8 cellular contexts compared by ENCODE assay signal in genomic region chr10:113589225-113589770, GRCh38. TPM values are rescaled to one million over a fixed set of nuclear protein-coding genes. Genes with fewer than 3 reads are reported as not detected.
"Had no signal": no experiment of that assay in that cellular context is flagged by ENCODE, and none has a peak within 500 bp of the region (broad histone marks: within the 10 kb centered on the region; RNA-seq: fewer than 3 reads in every experiment).

No MANE protein-coding gene starts in this region.

- H3K9me3 Mint-ChIP-seq: GM23338, H9 had no signal

- ATAC-seq: GM23338, K562 had no signal

- H3K27ac Mint-ChIP-seq: GM23338, H9 had no signal

- H3K4me3 ChIP-seq: GM23338, K562 had no signal

- H3K4me3 Mint-ChIP-seq: GM23338, H9 had no signal

- DNase-seq: H9, HCEC 1CT, IMR-90, KG1 had no signal

RNA-seq across cellular contexts. Expression of gene HABP2, which starts 36.4 kb away (rescaled TPM):
- total RNA-seq: GM23338, H1, H9, HT-29, IMR-90 had no signal
